ENCODE assay signal across 27 cellular contexts in genomic region chr6:64580346-64580745, GRCh38.
DNase-seq lines count a peak whose midpoint lies in the region; ATAC-seq and TF ChIP-seq lines count a peak whose summit lies in the region.
"Had no signal": no experiment of that assay in that cellular context is flagged by ENCODE, and none has a peak within 500 bp of the region (broad histone marks: within the 10 kb centered on the region; RNA-seq: fewer than 3 reads in every experiment).

No MANE protein-coding gene starts in this region.

- POLR2A ChIA-PET in RWPE1 (lab: Yijun Ruan, JAX; ENCODE audit: low non-redundant PET) = no interaction called here

- CTCF ChIA-PET in RWPE1 (lab: Yijun Ruan, JAX) = no interaction called here

- no peak overlapping the region for H3K27ac ChIP-seq in RWPE1
- no peak overlapping the region for H3K27ac ChIP-seq in fibroblast of lung (ENCODE audit: insufficient read depth, low read length)
- H3K27ac ChIP-seq: body of pancreas, gastrocnemius medialis, parathyroid adenoma, sigmoid colon had no signal

- H3K4me3 ChIP-seq in fibroblast of lung (replicated peaks in 1 of 4; ENCODE audit: control extremely low read depth in 1 of 4, insufficient read depth in 1 of 4, low read depth in 3 of 4, low read length in 4 of 4) = no peak overlapping the region
- H3K4me3 ChIP-seq: body of pancreas, gastrocnemius medialis, sigmoid colon had no signal

- DNase-seq in HT1080 (ENCODE audit: low read depth) (peak; percentile 69), RWPE1 (ENCODE audit: low spot score) (peak; percentile 71), fibroblast of lung (ENCODE audit: low read depth in 2 of 2) (peak; percentile 4 to 45), renal cortical epithelial cell (ENCODE audit: low read depth) (peak; percentile 92), NCI-H748 treated with DMSO at 0.1 percent for 48 hours (lab: John Stamatoyannopoulos, UW) (no peak), DMS153 treated with DMSO at 0.1 percent for 48 hours (lab: John Stamatoyannopoulos, UW; ENCODE audit: unreplicated experiment) (no peak)
- no peak for DNase-seq in activated naive CD4-positive, alpha-beta T cell treated with anti-CD3 and anti-CD28 coated beads, Interleukin-2, amount 50 U/mL, for 72 hours (ENCODE audit: low spot score in 2 of 2)
- DNase-seq: activated CD4-positive, alpha-beta T cell treated with anti-CD3 and anti-CD28 coated beads for 48 hours; body of pancreas; CD4-positive, CD25-positive, alpha-beta regulatory T cell; cortex of kidney; DMS79; gastrocnemius medialis; left cardiac atrium; NCI-H1436 treated with DMSO at 0.1 percent for 48 hours; NCI-H2171; NCI-H69; SHP77 treated with DMSO at 0.1 percent for 48 hours; sigmoid colon; T-cell had no signal

- H3K9me3 Mint-ChIP-seq in activated naive CD4-positive, alpha-beta T cell treated with anti-CD3 and anti-CD28 coated beads, Interleukin-2, amount 50 U/mL, for 72 hours = peaks cover 15 to 17% of the 10 kb centered on the region in 2 donors
- H3K9me3 Mint-ChIP-seq: mesothelial cell of epicardium had no signal

- no peak for ATAC-seq in activated naive CD4-positive, alpha-beta T cell treated with anti-CD3 and anti-CD28 coated beads, Interleukin-2, amount 50 U/mL, for 72 hours
- ATAC-seq in GM18907 (IDR thresholded peaks at IDR 0.05; ENCODE audit: unreplicated experiment) = no peak
- ATAC-seq: body of pancreas; gastrocnemius medialis; natural killer cell treated with Interleukin-12 subunit alpha and Interleukin-12 subunit beta and Interleukin-15 and Interleukin-18, amount 100 ng/mL, for 72 hours; stimulated activated effector memory CD8-positive, alpha-beta T cell treated with anti-CD3 and anti-CD28 coated beads, Interleukin-12 subunit alpha, Interleukin-12 subunit beta, amount 100 ng/mL, for 72 hours; T-cell had no signal

- H3K27ac Mint-ChIP-seq in activated naive CD4-positive, alpha-beta T cell treated with anti-CD3 and anti-CD28 coated beads, Interleukin-2, amount 50 U/mL, for 72 hours = no peak overlapping the region
- H3K27ac Mint-ChIP-seq: activated naive CD8-positive, alpha-beta T cell; activated T-helper 1 cell treated with anti-CD3 and anti-CD28 coated beads, Interleukin-12 subunit alpha, Interleukin-12 subunit beta, Interleukin-2, Interleukin-4 antibody, amounts not matched to agents 30 ng/mL and 10 ng/mL and 1 ng/mL, durations not matched to agents 14 hours and 24 hours and 36 hours; CD4-positive, CD25-positive, alpha-beta regulatory T cell; mesothelial cell of epicardium; natural killer cell treated with Interleukin-12 subunit alpha and Interleukin-12 subunit beta and Interleukin-15 and Interleukin-18, amount 100 ng/mL, for 72 hours; stimulated activated effector memory CD8-positive, alpha-beta T cell treated with anti-CD3 and anti-CD28 coated beads, Interleukin-12 subunit alpha, Interleukin-12 subunit beta, amount 100 ng/mL, for 72 hours; T-cell had no signal

- H4K20me1 ChIP-seq in fibroblast of lung (ENCODE audit: control insufficient read depth, extremely low read depth, insufficient read depth, low read length) = no peaks in the 10 kb centered on the region

- H3K27me3 ChIP-seq in fibroblast of lung (ENCODE audit: control insufficient read depth, insufficient read depth, low read length) = no peaks in the 10 kb centered on the region
- H3K27me3 ChIP-seq: body of pancreas, gastrocnemius medialis, sigmoid colon had no signal

- no peaks in the 10 kb centered on the region for H3K36me3 ChIP-seq in fibroblast of lung (ENCODE audit: control insufficient read depth, insufficient read depth, low read length)
- H3K36me3 ChIP-seq: gastrocnemius medialis, sigmoid colon had no signal

- H3K36me3 Mint-ChIP-seq in activated naive CD4-positive, alpha-beta T cell treated with anti-CD3 and anti-CD28 coated beads, Interleukin-2, amount 50 U/mL, for 72 hours = no peaks in the 10 kb centered on the region
- H3K36me3 Mint-ChIP-seq: activated naive CD8-positive, alpha-beta T cell; CD4-positive, CD25-positive, alpha-beta regulatory T cell; mesothelial cell of epicardium; stimulated activated effector memory CD8-positive, alpha-beta T cell treated with anti-CD3 and anti-CD28 coated beads, Interleukin-12 subunit alpha, Interleukin-12 subunit beta, amount 100 ng/mL, for 72 hours; T-cell had no signal

- no peak overlapping the region for H2AFZ ChIP-seq in fibroblast of lung (ENCODE audit: low read length)
- H2AFZ ChIP-seq: parathyroid adenoma had no signal

- H3K4me2 ChIP-seq in fibroblast of lung (ENCODE audit: extremely low read depth, insufficient read depth, low read length) = no peak overlapping the region

- H3K4me1 ChIP-seq in fibroblast of lung (ENCODE audit: control insufficient read depth, extremely low read depth, insufficient read depth, low read length) = no peaks in the 10 kb centered on the region
- H3K4me1 ChIP-seq: body of pancreas, gastrocnemius medialis, parathyroid adenoma, sigmoid colon had no signal

- no peak overlapping the region for H3K9ac ChIP-seq in fibroblast of lung (ENCODE audit: insufficient read depth, low read length)
- H3K9ac ChIP-seq: parathyroid adenoma had no signal

- TF ChIP-seq CTCF in RWPE1 (conservative IDR thresholded peaks at IDR 0.05; ENCODE audit: low read depth) (no peak), fibroblast of lung (conservative IDR thresholded peaks at IDR 0.05 in 1 of 2, IDR thresholded peaks at IDR 0.05 in 1 of 2; ENCODE audit: low read depth in 1 of 2, low read length in 2 of 2) (no peak)

- H3K9me3 ChIP-seq in fibroblast of lung (ENCODE audit: control insufficient read depth, insufficient read depth, low read depth, low read length) = no peaks in the 10 kb centered on the region
- H3K9me3 ChIP-seq: body of pancreas, gastrocnemius medialis, sigmoid colon had no signal

- no peaks in the 10 kb centered on the region for H3K79me2 ChIP-seq in fibroblast of lung (ENCODE audit: control insufficient read depth, insufficient read depth, low read length)
- H3K79me2 ChIP-seq: parathyroid adenoma had no signal

Comparison
In these comparisons a context has a peak if more than half of its experiments do, and no peak if none do; other contexts are left out.
1. DNase-seq: peak in HT1080 (single experiment), RWPE1 (single experiment), fibroblast of lung (2 of 2) and renal cortical epithelial cell (single experiment); none in activated naive CD4-positive, alpha-beta T cell treated with anti-CD3 and anti-CD28 coated beads, Interleukin-2, amount 50 U/mL, for 72 hours (0 of 2), NCI-H748 treated with DMSO at 0.1 percent for 48 hours (single experiment) and DMS153 treated with DMSO at 0.1 percent for 48 hours (single experiment).